Comparison of ENCODE assay signal across 8 cellular contexts in genomic region chr2:111121873-111122630, GRCh38. TPM values are rescaled to one million over a fixed set of nuclear protein-coding genes. Genes with fewer than 3 reads are reported as not detected.
DNase-seq lines count a peak whose midpoint lies in the region; ATAC-seq, FAIRE-seq and TF ChIP-seq lines count a peak whose summit lies in the region.

No MANE protein-coding gene starts in this region.

- POLR2A ChIA-PET in naive thymus-derived CD4-positive, alpha-beta T cell (lab: Charles Lee) = no interaction called here

- intact Hi-C loops in naive thymus-derived CD4-positive, alpha-beta T cell (cut with micrococcal nuclease) = loop anchor here (2.0 to 10.0 kb wide), 9 partner anchors 13 to 1640 kb away; partner anchors contain the start of genes ANAPC1 (in 1 of the 2), BUB1 (in 1 of the 2), CKAP2L (in 1 of the 2) and NPHP1 (in 1 of the 2)

- peak overlapping the region; percentile 94 to 98 (median 98) for H3K4me3 Mint-ChIP-seq in IgD-negative memory B cell
- H3K4me3 Mint-ChIP-seq in activated T-helper 17 cell treated with anti-CD3 and anti-CD28 coated beads, Interleukin-2, amount 50 U/mL, for 72 hours = peak overlapping the region; percentile 91
- H3K4me3 Mint-ChIP-seq in naive thymus-derived CD4-positive, alpha-beta T cell = peak overlapping the region; percentile 92 to 96 (median 95)

- peaks cover 0 to 14% of the 10 kb centered on the region in 2 donors for H3K27me3 ChIP-seq in naive thymus-derived CD4-positive, alpha-beta T cell (ENCODE audit: control insufficient read depth in 2 of 2, insufficient read depth in 2 of 2, low read length in 2 of 2)

- ATAC-seq in GM21576 (IDR thresholded peaks at IDR 0.05; ENCODE audit: unreplicated experiment) = peak; percentile 40
- ATAC-seq in activated T-helper 17 cell treated with anti-CD3 and anti-CD28 coated beads, Interleukin-2, amount 50 U/mL, for 72 hours (replicated peaks) = peak; percentile 63
- peak; percentile 74 for ATAC-seq in naive thymus-derived CD4-positive, alpha-beta T cell

- CTCF ChIA-PET in naive thymus-derived CD4-positive, alpha-beta T cell (lab: Charles Lee) = no interaction called here

- peak overlapping the region; percentile 72 for H3K4me3 ChIP-seq in fibroblast of mammary gland (ENCODE audit: control insufficient read depth, low read depth, low read length)
- H3K4me3 ChIP-seq in naive thymus-derived CD4-positive, alpha-beta T cell (ENCODE audit: low read length) = peak overlapping the region; percentile 87

- peaks cover 12% of the 10 kb centered on the region for H3K36me3 Mint-ChIP-seq in IgD-negative memory B cell
- peaks cover 57% of the 10 kb centered on the region for H3K36me3 Mint-ChIP-seq in activated T-helper 17 cell treated with anti-CD3 and anti-CD28 coated beads, Interleukin-2, amount 50 U/mL, for 72 hours (ENCODE audit: low read depth)
- peaks cover 0 to 31% (median 18%) of the 10 kb centered on the region in 5 donors for H3K36me3 Mint-ChIP-seq in naive thymus-derived CD4-positive, alpha-beta T cell

- no peaks in the 10 kb centered on the region for H3K9me3 Mint-ChIP-seq in IgD-negative memory B cell
- H3K9me3 Mint-ChIP-seq in activated T-helper 17 cell treated with anti-CD3 and anti-CD28 coated beads, Interleukin-2, amount 50 U/mL, for 72 hours = no peaks in the 10 kb centered on the region
- H3K9me3 Mint-ChIP-seq in naive thymus-derived CD4-positive, alpha-beta T cell = no peaks in the 10 kb centered on the region

- H3K27me3 Mint-ChIP-seq in IgD-negative memory B cell = peaks cover 28% of the 10 kb centered on the region
- H3K27me3 Mint-ChIP-seq in activated T-helper 17 cell treated with anti-CD3 and anti-CD28 coated beads, Interleukin-2, amount 50 U/mL, for 72 hours = peaks cover 6% of the 10 kb centered on the region
- peaks cover 13 to 38% (median 23%) of the 10 kb centered on the region in 5 donors for H3K27me3 Mint-ChIP-seq in naive thymus-derived CD4-positive, alpha-beta T cell

- H3K4me1 ChIP-seq in naive thymus-derived CD4-positive, alpha-beta T cell (ENCODE audit: control insufficient read depth in 2 of 2, insufficient read depth in 2 of 2, low read length in 2 of 2) = peaks cover 19 to 36% of the 10 kb centered on the region in 2 donors

- H3K27ac Mint-ChIP-seq in IgD-negative memory B cell = peak overlapping the region; percentile 90 to 92 (median 91)
- peak overlapping the region; percentile 88 for H3K27ac Mint-ChIP-seq in activated T-helper 17 cell treated with anti-CD3 and anti-CD28 coated beads, Interleukin-2, amount 50 U/mL, for 72 hours
- H3K27ac Mint-ChIP-seq in naive thymus-derived CD4-positive, alpha-beta T cell = peak overlapping the region in 8 of 9 donors; percentile 25 to 89 (median 78)

- DNase-seq in DMS153 (lab: John Stamatoyannopoulos, UW) (peak; percentile 79), RCC 7860 (ENCODE audit: low spot score) (peak; percentile 69), fibroblast of mammary gland (ENCODE audit: low read depth) (peak; percentile 81)
- peak; percentile 55 to 91 (median 76) for DNase-seq in naive thymus-derived CD4-positive, alpha-beta T cell
- DNase-seq in stimulated activated naive CD4-positive, alpha-beta T cell treated with Interleukin-2 at 50 U/mL for 16 hours (lab: John Stamatoyannopoulos, UW) = peak; percentile 67

- peak overlapping the region; percentile 66 for H3K27ac ChIP-seq in naive thymus-derived CD4-positive, alpha-beta T cell (ENCODE audit: low read depth, low read length)

- no peak for FAIRE-seq in RCC 7860 (lab: Jason Lieb, UNC)

- peaks cover 0 to 16% (median 0%) of the 10 kb centered on the region in 3 experiments for H3K36me3 ChIP-seq in naive thymus-derived CD4-positive, alpha-beta T cell (ENCODE audit: control insufficient read depth in 2 of 3, insufficient read depth in 3 of 3, low read length in 3 of 3)

- peaks cover 32 to 50% (median 33%) of the 10 kb centered on the region in 3 donors for H3K4me1 Mint-ChIP-seq in IgD-negative memory B cell
- H3K4me1 Mint-ChIP-seq in activated T-helper 17 cell treated with anti-CD3 and anti-CD28 coated beads, Interleukin-2, amount 50 U/mL, for 72 hours = peaks cover 27% of the 10 kb centered on the region
- peaks cover 29 to 66% (median 48%) of the 10 kb centered on the region in 7 donors for H3K4me1 Mint-ChIP-seq in naive thymus-derived CD4-positive, alpha-beta T cell

- TF ChIP-seq CTCF in fibroblast of mammary gland (conservative IDR thresholded peaks at IDR 0.05; ENCODE audit: control insufficient read depth, insufficient read depth, low read depth, low read length) = no peak

- H3K9me3 ChIP-seq in naive thymus-derived CD4-positive, alpha-beta T cell (ENCODE audit: control insufficient read depth in 2 of 3, low read length in 3 of 3) = no peaks in the 10 kb centered on the region

RNA-seq across cellular contexts. Expression of gene BCL2L11, which starts 1.3 kb away (rescaled TPM):
- polyA plus RNA-seq in IgD-negative memory B cell = 22.3 TPM
- total RNA-seq in activated T-helper 17 cell treated with anti-CD3 and anti-CD28 coated beads, Interleukin-2, amount 50 U/mL, for 72 hours = 10 to 100 TPM; 12.9 to 13.4 TPM
- total RNA-seq in naive thymus-derived CD4-positive, alpha-beta T cell = 10 to 100 TPM; 33.1 to 67.6 (median 39.0) TPM
- polyA plus RNA-seq in naive thymus-derived CD4-positive, alpha-beta T cell = 10 to 100 TPM; 12.3 to 13.7 TPM

Comparison
In these comparisons a context has a peak if more than half of its experiments do, and no peak if none do; other contexts are left out.
1. Peak in every context shown above with its lines: DNase-seq, ATAC-seq, H3K4me3 ChIP-seq and H3K27ac ChIP-seq.